Comparison of ENCODE assay signal across 8 cellular contexts in genomic region chr14:23286020-23286903, GRCh38. TPM values are rescaled to one million over a fixed set of nuclear protein-coding genes. Genes with fewer than 3 reads are reported as not detected.
DNase-seq lines count a peak whose midpoint lies in the region; ATAC-seq and TF ChIP-seq lines count a peak whose summit lies in the region.

A gene with protein sequence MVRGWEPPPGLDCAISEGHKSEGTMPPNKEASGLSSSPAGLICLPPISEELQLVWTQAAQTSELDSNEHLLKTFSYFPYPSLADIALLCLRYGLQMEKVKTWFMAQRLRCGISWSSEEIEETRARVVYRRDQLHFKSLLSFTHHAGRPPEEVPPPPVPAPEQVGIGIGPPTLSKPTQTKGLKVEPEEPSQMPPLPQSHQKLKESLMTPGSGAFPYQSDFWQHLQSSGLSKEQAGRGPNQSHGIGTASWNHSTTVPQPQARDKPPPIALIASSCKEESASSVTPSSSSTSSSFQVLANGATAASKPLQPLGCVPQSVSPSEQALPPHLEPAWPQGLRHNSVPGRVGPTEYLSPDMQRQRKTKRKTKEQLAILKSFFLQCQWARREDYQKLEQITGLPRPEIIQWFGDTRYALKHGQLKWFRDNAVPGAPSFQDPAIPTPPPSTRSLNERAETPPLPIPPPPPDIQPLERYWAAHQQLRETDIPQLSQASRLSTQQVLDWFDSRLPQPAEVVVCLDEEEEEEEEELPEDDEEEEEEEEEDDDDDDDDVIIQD (minus strand): TSS chr14:23286132. CDS start chr14:23285952, 180 bp downstream.

- peak within 1 kb of the TSS; percentile 91 for H3K4me2 ChIP-seq in BLaER1

- peaks cover 12% of the 10 kb centered on the region for H3K36me3 Mint-ChIP-seq in activated CD4-positive, alpha-beta T cell treated with anti-CD3 and anti-CD28 coated beads, Interleukin-2, amount 10 ng/mL, durations not matched to agents 24 days and 14 days (ENCODE audit: low read depth)

- ATAC-seq in GM19324 (IDR thresholded peaks at IDR 0.05; ENCODE audit: low FRiP score, unreplicated experiment): peak; percentile 99
- ATAC-seq in HG03469 (IDR thresholded peaks at IDR 0.05; ENCODE audit: unreplicated experiment): peak; percentile 86
- peak; percentile 99 for ATAC-seq in left lung

- intact Hi-C loops in activated CD4-positive, alpha-beta T cell treated with anti-CD3 and anti-CD28 coated beads, Interleukin-2, amount 10 ng/mL, durations not matched to agents 24 days and 14 days (cut with micrococcal nuclease): loop anchor here (1.0 to 5.0 kb wide), 4 partner anchors 9 to 189 kb away; partner anchors contain the start of genes ACIN1, C14orf119 and PABPN1
- intact Hi-C loops in left lung (cut with DNase I): no loop called here

- H3K36me3 ChIP-seq in BLaER1 (0 out of 2 replicates have a peak, but pooled peaks cover 12% of the 10 kb centered on the region), left lung (peaks cover 0 to 9% of the 10 kb centered on the region in 2 donors)

- peak within 1 kb of the TSS; percentile 88 for H3K4me3 ChIP-seq in BLaER1
- peak within 1 kb of the TSS; percentile 85 for H3K4me3 ChIP-seq in coronary artery
- peak within 1 kb of the TSS; percentile 83 to 84 for H3K4me3 ChIP-seq in left lung

- H3K4me1 ChIP-seq in BLaER1 (peaks cover 23% of the 10 kb centered on the region), left lung (peaks cover 4 to 27% of the 10 kb centered on the region in 2 donors)

- no peak for TF ChIP-seq CTCF in coronary artery (IDR thresholded peaks at IDR 0.05)
- TF ChIP-seq CTCF in left lung (IDR thresholded peaks at IDR 0.05): peak in 1 of 2 donors; percentile 25

- peak within 1 kb of the TSS; percentile 99 for H3K4me3 Mint-ChIP-seq in activated CD4-positive, alpha-beta T cell treated with anti-CD3 and anti-CD28 coated beads, Interleukin-2, amount 10 ng/mL, durations not matched to agents 24 days and 14 days

- peak within 1 kb of the TSS; percentile 89 for H3K9ac ChIP-seq in BLaER1

- H3K27ac ChIP-seq in BLaER1: peak within 1 kb of the TSS; percentile 80
- peak within 1 kb of the TSS; percentile 90 to 95 for H3K27ac ChIP-seq in coronary artery
- peak within 1 kb of the TSS; percentile 92 to 97 for H3K27ac ChIP-seq in left lung

- peaks cover 20% of the 10 kb centered on the region for H3K4me1 Mint-ChIP-seq in activated CD4-positive, alpha-beta T cell treated with anti-CD3 and anti-CD28 coated beads, Interleukin-2, amount 10 ng/mL, durations not matched to agents 24 days and 14 days

- no peaks in the 10 kb centered on the region for H3K27me3 Mint-ChIP-seq in activated CD4-positive, alpha-beta T cell treated with anti-CD3 and anti-CD28 coated beads, Interleukin-2, amount 10 ng/mL, durations not matched to agents 24 days and 14 days

- H4K20me1 ChIP-seq in BLaER1: no peaks in the 10 kb centered on the region

- H3K27ac Mint-ChIP-seq in activated CD4-positive, alpha-beta T cell treated with anti-CD3 and anti-CD28 coated beads, Interleukin-2, amount 10 ng/mL, durations not matched to agents 24 days and 14 days: peak within 1 kb of the TSS; percentile 94

- H3K9me3 ChIP-seq in BLaER1: no peaks in the 10 kb centered on the region
- H3K9me3 ChIP-seq in left lung: no peaks in the 10 kb centered on the region

- H3K27me3 ChIP-seq in BLaER1 (no peaks in the 10 kb centered on the region), left lung (no peaks in the 10 kb centered on the region)

- peak; percentile 98 for DNase-seq in NCI-H526 treated with DMSO at 0.1 percent for 48 hours (lab: John Stamatoyannopoulos, UW)
- peak; percentile 99 for DNase-seq in activated CD4-positive, alpha-beta T cell treated with anti-CD3 and anti-CD28 coated beads, Interleukin-2, amount 10 ng/mL, durations not matched to agents 24 days and 14 days
- peak; percentile 100 for DNase-seq in coronary artery (ENCODE audit: low spot score)
- peak; percentile 97 to 99 for DNase-seq in left lung
- DNase-seq in stimulated activated CD4-positive, alpha-beta T cell treated with anti-CD3 and anti-CD28 coated beads, Interleukin-2, amount 100 ng/mL, for 48 hours: peak; percentile 96 to 97

- no peaks in the 10 kb centered on the region for H3K9me3 Mint-ChIP-seq in activated CD4-positive, alpha-beta T cell treated with anti-CD3 and anti-CD28 coated beads, Interleukin-2, amount 10 ng/mL, durations not matched to agents 24 days and 14 days

RNA-seq across cellular contexts. Expression of the gene that starts here (rescaled TPM):
- 12.9 and 13.5 TPM in 2 replicates for total RNA-seq in activated CD4-positive, alpha-beta T cell treated with anti-CD3 and anti-CD28 coated beads, Interleukin-2, amount 10 ng/mL, durations not matched to agents 24 days and 14 days
- 10 to 100 TPM; 11.9 to 13.2 TPM for total RNA-seq in left lung

Comparison
In these comparisons a context has a peak if more than half of its experiments do, and no peak if none do; other contexts are left out.
1. Peak in every context shown above with its lines: DNase-seq, ATAC-seq, H3K4me3 ChIP-seq and H3K27ac ChIP-seq.